Comparison of ENCODE assay signal across 21 cellular contexts in the genomic region with DNA sequence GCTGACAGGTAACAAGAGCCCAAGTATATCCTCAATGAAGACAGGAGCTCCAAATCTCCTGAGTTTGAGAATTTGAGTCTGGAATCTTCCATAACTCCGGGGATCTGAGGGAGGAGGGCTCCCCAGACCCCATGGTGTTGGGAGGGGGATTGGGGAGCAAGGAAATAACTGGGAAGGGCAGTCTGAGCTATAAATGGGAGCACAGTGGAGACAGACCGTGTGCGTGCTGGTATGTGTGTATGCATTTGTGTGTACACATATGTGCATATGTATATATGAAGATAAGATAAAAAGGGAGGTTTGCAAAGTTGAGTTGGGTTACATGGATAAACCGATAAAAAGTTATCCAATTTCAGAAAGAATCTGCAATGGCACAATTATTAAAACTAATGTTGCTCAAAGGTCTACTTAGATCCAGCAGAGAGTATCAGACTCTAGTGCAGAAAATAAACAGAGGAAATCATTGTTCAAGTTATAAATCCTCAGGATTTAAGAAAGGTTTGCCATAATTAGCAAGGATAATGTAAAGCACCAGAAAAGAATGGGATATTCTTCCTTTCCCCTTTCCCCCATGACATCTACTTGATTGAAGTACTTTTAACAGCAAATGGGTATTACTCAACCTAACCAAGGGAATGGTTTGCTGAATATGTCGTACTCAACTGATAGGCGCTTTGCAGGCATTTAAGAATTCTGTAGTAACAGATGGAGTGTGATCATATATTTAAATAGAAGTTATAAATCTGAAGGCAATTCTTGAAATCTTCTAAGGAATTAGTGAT. TPM values are rescaled to one million over a fixed set of nuclear protein-coding genes. Genes with fewer than 3 reads are reported as not detected.
DNase-seq lines count a peak whose midpoint lies in the region; ATAC-seq and TF ChIP-seq lines count a peak whose summit lies in the region.
"Had no signal": no experiment of that assay in that cellular context is flagged by ENCODE, and none has a peak within 500 bp of the region (broad histone marks: within the 10 kb centered on the region; RNA-seq: fewer than 3 reads in every experiment).

No MANE protein-coding gene starts in this region.

- H3K9ac ChIP-seq in stomach smooth muscle (ENCODE audit: low read length in 2 of 2), result peak overlapping the region in 1 of 2 donors; percentile 50

- H3K9me3 ChIP-seq in stomach smooth muscle (ENCODE audit: control insufficient read depth in 2 of 2, low read length in 2 of 2), result no peaks in the 10 kb centered on the region
- H3K9me3 ChIP-seq: testis had no signal

- no peaks in the 10 kb centered on the region for H3K36me3 Mint-ChIP-seq in brain

- no peak for ATAC-seq in HG02588 (IDR thresholded peaks at IDR 0.05; ENCODE audit: unreplicated experiment)
- ATAC-seq: activated T-cell treated with anti-CD3 and anti-CD28 coated beads, Interleukin-2, amount 50 U/mL, for 4 hours; naive thymus-derived CD8-positive, alpha-beta T cell had no signal

- TF ChIP-seq CTCF in HFF-Myc (IDR thresholded peaks at IDR 0.05; ENCODE audit: low read depth, low read length, missing control alignments) (no peak), brain (conservative IDR thresholded peaks at IDR 0.05) (no peak)

- H3K27me3 ChIP-seq in layer of hippocampus (ENCODE audit: control insufficient read depth, insufficient read depth, low read length), result no peaks in the 10 kb centered on the region
- no peaks in the 10 kb centered on the region for H3K27me3 ChIP-seq in stomach smooth muscle (ENCODE audit: control insufficient read depth in 1 of 2, insufficient read depth in 2 of 2, low read length in 2 of 2)
- H3K27me3 ChIP-seq: testis had no signal

- H3K4me3 Mint-ChIP-seq in brain, result peak overlapping the region; percentile 71 to 93 (median 90)
- H3K4me3 Mint-ChIP-seq: activated CD4-positive, alpha-beta memory T cell treated with anti-CD3 and anti-CD28 coated beads, Interleukin-2, amount 10 ng/mL, durations not matched to agents 7 days and 5 days; activated naive CD8-positive, alpha-beta T cell treated with anti-CD3 and anti-CD28 coated beads, Interleukin-2, amount 10 ng/mL, durations not matched to agents 7 days and 5 days; activated T-cell treated with anti-CD3 and anti-CD28 coated beads, Interleukin-2, amount 50 U/mL, for 4 hours; T-helper 1 cell treated with Interleukin-12 subunit alpha and Interleukin-12 subunit beta and Interleukin-4 antibody, amounts not matched to agents 30 μg/mL and 1 μg/mL, for 36 hours had no signal

- no peak for DNase-seq in HFF-Myc (ENCODE audit: extremely low read depth, low read depth)
- DNase-seq in ureter (ENCODE audit: low spot score), result no peak
- no peak for DNase-seq in NCI-H1694 treated with DMSO at 0.1 percent for 48 hours (lab: John Stamatoyannopoulos, UW)
- DNase-seq: activated CD4-positive, alpha-beta memory T cell treated with anti-CD3 and anti-CD28 coated beads, Interleukin-2, amount 10 ng/mL, durations not matched to agents 7 days and 5 days; activated naive CD8-positive, alpha-beta T cell treated with anti-CD3 and anti-CD28 coated beads, Interleukin-2, amount 10 ng/mL, durations not matched to agents 7 days and 5 days; activated T-cell treated with anti-CD3 and anti-CD28 coated beads, Interleukin-2, amount 50 U/mL, for 4 hours; DMS53; MM.1S; naive thymus-derived CD8-positive, alpha-beta T cell; NCI-H1930; retina; SHP77 treated with DMSO at 0.1 percent for 48 hours; testis had no signal

- peaks cover 72% of the 10 kb centered on the region for H3K4me1 Mint-ChIP-seq in brain

- H3K4me1 ChIP-seq in stomach smooth muscle (ENCODE audit: control insufficient read depth, insufficient read depth, low read length), result peaks cover 26% of the 10 kb centered on the region
- H3K4me1 ChIP-seq: testis had no signal

- H3K36me3 ChIP-seq in stomach smooth muscle (ENCODE audit: control insufficient read depth in 2 of 2, insufficient read depth in 2 of 2, low read length in 2 of 2), result no peaks in the 10 kb centered on the region
- H3K36me3 ChIP-seq: cardiac muscle cell had no signal

- H3K9me3 Mint-ChIP-seq in brain, result peaks cover 0 to 2% (median 0%) of the 10 kb centered on the region in 5 experiments
- H3K9me3 Mint-ChIP-seq: activated CD4-positive, alpha-beta memory T cell treated with anti-CD3 and anti-CD28 coated beads, Interleukin-2, amount 10 ng/mL, durations not matched to agents 7 days and 5 days; activated naive CD8-positive, alpha-beta T cell treated with anti-CD3 and anti-CD28 coated beads, Interleukin-2, amount 10 ng/mL, durations not matched to agents 7 days and 5 days; activated T-cell treated with anti-CD3 and anti-CD28 coated beads, Interleukin-2, amount 50 U/mL, for 4 hours; T-helper 1 cell treated with Interleukin-12 subunit alpha and Interleukin-12 subunit beta and Interleukin-4 antibody, amounts not matched to agents 30 μg/mL and 1 μg/mL, for 36 hours had no signal

- peak overlapping the region; percentile 42 for H3K27ac ChIP-seq in layer of hippocampus (ENCODE audit: low read depth, low read length)
- H3K27ac ChIP-seq in stomach smooth muscle (ENCODE audit: low read length), result no peak overlapping the region
- H3K27ac ChIP-seq: cardiac muscle cell, testis had no signal

- H3K4me3 ChIP-seq in HFF-Myc (replicated peaks; ENCODE audit: low read depth, low read length) (peak overlapping the region; percentile 72), stomach smooth muscle (ENCODE audit: low read length in 2 of 2) (peak overlapping the region; percentile 47 to 90)

- H3K27me3 Mint-ChIP-seq in brain, result peaks cover 14% of the 10 kb centered on the region

- peak overlapping the region; percentile 62 to 92 (median 80) for H3K27ac Mint-ChIP-seq in brain
- H3K27ac Mint-ChIP-seq: activated CD4-positive, alpha-beta memory T cell treated with anti-CD3 and anti-CD28 coated beads, Interleukin-2, amount 10 ng/mL, durations not matched to agents 7 days and 5 days; activated naive CD8-positive, alpha-beta T cell treated with anti-CD3 and anti-CD28 coated beads, Interleukin-2, amount 10 ng/mL, durations not matched to agents 7 days and 5 days; CD14-positive monocyte; naive thymus-derived CD8-positive, alpha-beta T cell; T-helper 1 cell treated with Interleukin-12 subunit alpha and Interleukin-12 subunit beta and Interleukin-4 antibody, amounts not matched to agents 30 μg/mL and 1 μg/mL, for 36 hours had no signal

RNA-seq across cellular contexts. Expression of gene APCDD1, which starts 2.5 kb away (rescaled TPM):
- 36.8 TPM for polyA plus RNA-seq in brain (ENCODE audit: insufficient read depth, low read depth, low replicate concordance)
- 98.4 TPM for total RNA-seq in ureter
- total RNA-seq: activated CD4-positive, alpha-beta memory T cell treated with anti-CD3 and anti-CD28 coated beads, Interleukin-2, amount 10 ng/mL, durations not matched to agents 7 days and 5 days; activated naive CD8-positive, alpha-beta T cell treated with anti-CD3 and anti-CD28 coated beads, Interleukin-2, amount 10 ng/mL, durations not matched to agents 7 days and 5 days; naive thymus-derived CD8-positive, alpha-beta T cell; NCI-H460 had no signal
- polyA plus RNA-seq: naive thymus-derived CD8-positive, alpha-beta T cell had no signal
